8 cellular contexts compared by ENCODE assay signal in genomic region chr4:16205298-16206164, GRCh38. TPM values are rescaled to one million over a fixed set of nuclear protein-coding genes. Genes with fewer than 3 reads are reported as not detected.
A peak's percentile ranks its signal among the peaks of the same experiment; 100 is the strongest.
DNase-seq lines count a peak whose midpoint lies in the region; ATAC-seq, FAIRE-seq and TF ChIP-seq lines count a peak whose summit lies in the region.

No MANE protein-coding gene starts in this region.

- no TSS peak for BruUV-seq in Panc1 (replicated peaks; lab: Mats Ljungman, UMichigan)

- POLR2A ChIA-PET in Panc1 (lab: Charles Lee), result no interaction called here

- peak; percentile 74 for ATAC-seq in GM19467 (IDR thresholded peaks at IDR 0.05; ENCODE audit: unreplicated experiment)
- ATAC-seq in HG03439 (IDR thresholded peaks at IDR 0.05; ENCODE audit: unreplicated experiment), result peak; percentile 73
- ATAC-seq in Panc1, result peak; percentile 60; the same call in 1 of the 2 replicates

- H3K27ac ChIP-seq in Panc1 (ENCODE audit: low read length) (no peak overlapping the region), trophoblast cell (ENCODE audit: low read depth, low read length) (no peak overlapping the region)

- peak; percentile 75 for FAIRE-seq in G401.6 (lab: Jason Lieb, UNC)

- H3K4me3 ChIP-seq in Panc1 (ENCODE audit: low read depth in 2 of 2, low read length in 2 of 2) (no peak overlapping the region), trophoblast cell (ENCODE audit: low read depth, low read length) (peak overlapping the region; percentile 37), MG63 (no peak overlapping the region)

- H3K27me3 ChIP-seq in Panc1 (ENCODE audit: control insufficient read depth, insufficient read depth, low read length) (no peaks in the 10 kb centered on the region), trophoblast cell (ENCODE audit: insufficient read depth, low read length) (no peaks in the 10 kb centered on the region), MG63 (no peaks in the 10 kb centered on the region)

- H3K4me1 ChIP-seq in Panc1 (ENCODE audit: control insufficient read depth, insufficient read depth, low read length) (no peaks in the 10 kb centered on the region), trophoblast cell (ENCODE audit: control insufficient read depth in 1 of 2, insufficient read depth in 2 of 2, low read length in 2 of 2) (no peaks in the 10 kb centered on the region)

- no peak overlapping the region for H3K4me2 ChIP-seq in trophoblast cell (ENCODE audit: low read length)

- no peak overlapping the region for H2BK5ac ChIP-seq in trophoblast cell (ENCODE audit: low read depth, low read length, poor library complexity)

- no peak overlapping the region for H3K23ac ChIP-seq in trophoblast cell (ENCODE audit: low read length)

- no peak overlapping the region for H4K91ac ChIP-seq in trophoblast cell (ENCODE audit: low read depth, low read length)

- no peak overlapping the region for H2AFZ ChIP-seq in trophoblast cell (ENCODE audit: insufficient read depth, low read length, poor library complexity)

- peak; percentile 70 for TF ChIP-seq CTCF in Panc1 (IDR thresholded peaks at IDR 0.05)

- TF ChIP-seq POLR2A in erythroblast (IDR thresholded peaks at IDR 0.05; ENCODE audit: low read length), result no peak

- H3K36me3 ChIP-seq in Panc1 (ENCODE audit: control insufficient read depth, insufficient read depth, low read length) (no peaks in the 10 kb centered on the region), trophoblast cell (ENCODE audit: control insufficient read depth in 1 of 2, insufficient read depth in 2 of 2, low read length in 2 of 2) (no peaks in the 10 kb centered on the region), MG63 (no peaks in the 10 kb centered on the region)

- H3K79me2 ChIP-seq in trophoblast cell (ENCODE audit: control insufficient read depth, insufficient read depth, low read length, poor library complexity), result no peaks in the 10 kb centered on the region

- H2BK12ac ChIP-seq in trophoblast cell (ENCODE audit: low read length), result no peak overlapping the region

- no peak overlapping the region for H4K8ac ChIP-seq in trophoblast cell (ENCODE audit: low read depth, low read length)

- H3K9me3 ChIP-seq in Panc1 (ENCODE audit: control insufficient read depth, insufficient read depth, low read depth, low read length) (no peaks in the 10 kb centered on the region), trophoblast cell (ENCODE audit: insufficient read depth, low read depth, low read length) (no peaks in the 10 kb centered on the region), MG63 (no peaks in the 10 kb centered on the region)

- H3K14ac ChIP-seq in trophoblast cell (ENCODE audit: low read length), result no peak overlapping the region

- no peak overlapping the region for H2BK120ac ChIP-seq in trophoblast cell (ENCODE audit: insufficient read depth, low read length, poor library complexity)

- no peak overlapping the region for H4K12ac ChIP-seq in trophoblast cell (ENCODE audit: low read depth, low read length)

- in situ Hi-C loops in Panc1 (cut with HindIII; ENCODE audit: low pct_unique_long_range_greater_than_20kb, low sequenced_read_pairs), result no loop called here

- H3K79me1 ChIP-seq in trophoblast cell (ENCODE audit: low read length), result no peaks in the 10 kb centered on the region

- H3K9ac ChIP-seq in trophoblast cell (ENCODE audit: low read length), result no peak overlapping the region

- CTCF ChIA-PET in Panc1 (lab: Charles Lee), result interaction anchor here (0.6 to 1.0 kb wide), 4 partner anchors 12 to 438 kb away, joined by 3 to 10 read pairs (median 4); no protein-coding TSS in a partner anchor

- intact Hi-C loops in Panc1 (cut with micrococcal nuclease; ENCODE audit: unreplicated experiment), result no loop called here

- no peak overlapping the region for H2AK5ac ChIP-seq in trophoblast cell (ENCODE audit: low read length)

- H3K18ac ChIP-seq in trophoblast cell (ENCODE audit: low read length), result peak overlapping the region; percentile 39

- no CpG with 5 or more reads among the region's 7 CpGs for WGBS in trophoblast cell (ENCODE audit: extremely low coverage, insufficient coverage, insufficient read length)

- DNase-seq in Panc1 (ENCODE audit: low read depth, low spot score), result no peak
- DNase-seq in erythroblast (lab: John Stamatoyannopoulos, UW), result peak; percentile 16 to 34
- peak in 1 of 2 donors; percentile 61 for DNase-seq in trophoblast cell
- DNase-seq in MG63, result no peak
- no peak for DNase-seq in activated CD4-positive, CD25-positive, alpha-beta regulatory T cell (lab: John Stamatoyannopoulos, UW)

- no peak overlapping the region for H3K4ac ChIP-seq in trophoblast cell (ENCODE audit: low read depth, low read length)

RNA-seq across cellular contexts. Expression of gene TAPT1, which starts 20.7 kb away (rescaled TPM):
- 17.3 TPM for total RNA-seq in Panc1 (2021; ENCODE audit: unreplicated experiment)
- 6.6 TPM for polyA plus RNA-seq in Panc1 (2012; ENCODE audit: insufficient read length)
- polyA plus RNA-seq in trophoblast cell (2013), result 6.4 and 6.6 TPM in 2 replicates
- total RNA-seq in MG63 (2014; rRNA removed; shearing (Covaris generic); ENCODE audit: low replicate concordance), result 2.3 and 7.9 TPM in 2 replicates

Comparison
In these comparisons a context has a peak if more than half of its experiments do, and no peak if none do; other contexts are left out.
1. DNase-seq: peak in erythroblast (2 of 2); none in Panc1 (single experiment), MG63 (single experiment) and activated CD4-positive, CD25-positive, alpha-beta regulatory T cell (0 of 4).
2. Peak in every context shown above with its lines, with median percentiles within 50 percentile points of each other: ATAC-seq.